ENCODE assay signal across 1 cellular context in genomic region chr12:49647280-49647679, GRCh38.
TF ChIP-seq lines count a peak whose summit lies in the region.

No MANE protein-coding gene starts in this region.

TF ChIP-seq in WTC11, 78 proteins besides CTCF, POLR2A, EP300 and RAD21 (continued from another document):
- TF ChIP-seq MLX (CRISPR knock-in tag; IDR thresholded peaks at IDR 0.05) (no peak), CBFB (CRISPR knock-in tag; IDR thresholded peaks at IDR 0.05; ENCODE audit: low read depth) (no peak), SMAD4 (CRISPR knock-in tag; IDR thresholded peaks at IDR 0.05) (no peak), GABPB1 (CRISPR knock-in tag; IDR thresholded peaks at IDR 0.05) (no peak)
